ENCODE assay signal across 21 cellular contexts in the genomic region with DNA sequence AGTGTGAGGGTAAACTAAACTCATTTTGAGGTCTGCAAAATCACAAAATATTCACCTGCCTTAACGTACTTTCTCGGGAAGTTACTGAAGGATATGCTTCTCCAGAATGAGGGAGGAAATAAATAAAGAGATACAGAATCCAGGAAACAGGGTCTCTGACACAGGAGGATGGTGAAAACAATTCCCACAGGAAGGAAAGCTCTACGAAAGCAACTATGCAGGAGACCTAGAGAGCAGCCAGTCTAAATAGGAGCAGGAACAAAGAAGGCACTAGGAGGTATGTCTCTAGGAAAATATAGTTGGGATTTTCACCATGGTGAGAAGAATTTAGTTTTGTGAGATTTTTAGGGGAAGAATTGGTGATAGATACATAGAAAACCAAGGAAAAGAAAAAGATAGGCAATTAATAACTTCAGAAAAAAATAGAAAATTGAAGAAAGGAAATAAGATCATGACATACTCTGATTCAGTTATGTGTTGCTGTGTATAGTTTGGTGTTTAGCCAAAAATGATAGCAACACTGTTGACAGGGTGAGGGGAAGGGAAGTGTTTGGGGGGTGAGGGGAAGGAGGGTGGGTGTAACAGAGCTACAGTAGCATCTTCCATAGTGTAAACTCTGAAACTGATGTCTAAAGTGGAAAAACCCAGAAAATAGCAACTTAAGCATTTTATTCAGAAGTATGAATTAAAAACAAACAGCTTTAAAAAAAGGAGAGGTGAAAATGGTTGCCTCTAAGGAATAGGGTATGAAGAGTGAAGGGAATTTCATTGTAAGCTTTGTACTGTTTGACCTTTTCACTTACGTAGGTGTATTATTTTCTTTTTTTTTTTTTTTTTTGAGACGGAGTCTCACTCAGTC. TPM values are rescaled to one million over a fixed set of nuclear protein-coding genes. Genes with fewer than 3 reads are reported as not detected.
A peak's percentile ranks its signal among the peaks of the same experiment; 100 is the strongest.
DNase-seq lines count a peak whose midpoint lies in the region; ATAC-seq, FAIRE-seq and TF ChIP-seq lines count a peak whose summit lies in the region.
"Had no signal": no experiment of that assay in that cellular context is flagged by ENCODE, and none has a peak within 500 bp of the region (broad histone marks: within the 10 kb centered on the region; RNA-seq: fewer than 3 reads in every experiment).

No MANE protein-coding gene starts in this region.

- H3K27ac ChIP-seq in A549: no peak overlapping the region
- no peak overlapping the region for H3K27ac ChIP-seq in Panc1 (ENCODE audit: low read length)
- no peak overlapping the region for H3K27ac ChIP-seq in naive thymus-derived CD4-positive, alpha-beta T cell (ENCODE audit: low read depth, low read length)
- no peak overlapping the region for H3K27ac ChIP-seq in body of pancreas
- H3K27ac ChIP-seq: BLaER1 treated with 17β-estradiol and CSF1 and Interleukin-3, amounts not matched to agents 10 nM and 100 nM; HL-60; PC-9 had no signal

- in situ Hi-C loops in Panc1 (cut with HindIII; ENCODE audit: low pct_unique_long_range_greater_than_20kb, low sequenced_read_pairs): no loop called here

- peaks cover 8% of the 10 kb centered on the region; the same call in 2 of the 3 replicates for H3K9me3 ChIP-seq in A549
- no peaks in the 10 kb centered on the region for H3K9me3 ChIP-seq in Panc1 (ENCODE audit: control insufficient read depth, insufficient read depth, low read depth, low read length)
- H3K9me3 ChIP-seq in naive thymus-derived CD4-positive, alpha-beta T cell (ENCODE audit: control insufficient read depth in 2 of 3, low read length in 3 of 3): no peaks in the 10 kb centered on the region
- H3K9me3 ChIP-seq in body of pancreas: no peaks in the 10 kb centered on the region
- H3K9me3 ChIP-seq: HAP-1 had no signal

- TF ChIP-seq EP300 in A549 (IDR thresholded peaks at IDR 0.05): no peak

- TF ChIP-seq POLR2A in A549 (IDR thresholded peaks at IDR 0.05; ENCODE audit: low read length) (no peak), body of pancreas (IDR thresholded peaks at IDR 0.05) (no peak)

- no peak for FAIRE-seq in A549 (lab: Jason Lieb, UNC)
- FAIRE-seq: A204.1, GM19239, HTR-8/SVneo had no signal

- peaks cover 2% of the 10 kb centered on the region; the same call in 1 of the 2 replicates for H3K36me3 ChIP-seq in Panc1 (ENCODE audit: control insufficient read depth, insufficient read depth, low read length)
- peaks cover 0 to 9% (median 4%) of the 10 kb centered on the region in 3 experiments for H3K36me3 ChIP-seq in naive thymus-derived CD4-positive, alpha-beta T cell (ENCODE audit: control insufficient read depth in 2 of 3, insufficient read depth in 3 of 3, low read length in 3 of 3)
- H3K36me3 ChIP-seq in body of pancreas (replicated peaks in 1 of 2; ENCODE audit: insufficient read depth in 1 of 2, low read depth in 2 of 2): no peaks in the 10 kb centered on the region
- H3K36me3 ChIP-seq: HAP-1 had no signal

- peaks cover 86% of the 10 kb centered on the region for H3K4me1 Mint-ChIP-seq in osteocyte (ENCODE audit: unreplicated experiment)
- H3K4me1 Mint-ChIP-seq in naive thymus-derived CD4-positive, alpha-beta T cell: peaks cover 0 to 9% (median 0%) of the 10 kb centered on the region in 7 donors

- H3K4me1 ChIP-seq in A549 (no peaks in the 10 kb centered on the region), Panc1 (ENCODE audit: control insufficient read depth, insufficient read depth, low read length) (no peaks in the 10 kb centered on the region), body of pancreas (peaks cover 10% of the 10 kb centered on the region)
- no peaks in the 10 kb centered on the region for H3K4me1 ChIP-seq in naive thymus-derived CD4-positive, alpha-beta T cell (ENCODE audit: control insufficient read depth in 2 of 2, insufficient read depth in 2 of 2, low read length in 2 of 2)
- H3K4me1 ChIP-seq: HAP-1 had no signal

- BruUV-seq in Panc1 (replicated peaks; lab: Mats Ljungman, UMichigan): TSS peak; percentile 20

- H3K27me3 ChIP-seq in Panc1 (ENCODE audit: control insufficient read depth, insufficient read depth, low read length): no peaks in the 10 kb centered on the region
- no peaks in the 10 kb centered on the region for H3K27me3 ChIP-seq in naive thymus-derived CD4-positive, alpha-beta T cell (ENCODE audit: control insufficient read depth in 2 of 2, insufficient read depth in 2 of 2, low read length in 2 of 2)
- no peaks in the 10 kb centered on the region for H3K27me3 ChIP-seq in body of pancreas
- H3K27me3 ChIP-seq: BLaER1 treated with 17β-estradiol and CSF1 and Interleukin-3, amounts not matched to agents 10 nM and 100 nM had no signal

- no peak for TF ChIP-seq RAD21 in A549 (conservative IDR thresholded peaks at IDR 0.05 in 1 of 2, IDR thresholded peaks at IDR 0.05 in 1 of 2)

- H3K27me3 Mint-ChIP-seq in osteocyte (ENCODE audit: unreplicated experiment): no peaks in the 10 kb centered on the region
- no peaks in the 10 kb centered on the region for H3K27me3 Mint-ChIP-seq in naive thymus-derived CD4-positive, alpha-beta T cell

- peak overlapping the region; percentile 83 for H3K27ac Mint-ChIP-seq in osteocyte (ENCODE audit: unreplicated experiment)
- H3K27ac Mint-ChIP-seq in naive thymus-derived CD4-positive, alpha-beta T cell: peak overlapping the region in 1 of 9 donors; percentile 46

- 94% methylated on average over 5 of the region's 5 CpGs for WGBS in A549 (ENCODE audit: missing lambda C conversion rate)
- WGBS in body of pancreas, 2 donors: 91 to 98% methylated on average over 5 of the region's 5 CpGs

- TF ChIP-seq CTCF in A549 (IDR thresholded peaks at IDR 0.05) (no peak), Panc1 (IDR thresholded peaks at IDR 0.05) (no peak), osteocyte (IDR thresholded peaks at IDR 0.05) (no peak), body of pancreas (IDR thresholded peaks at IDR 0.05) (no peak)

- POLR2A ChIA-PET in A549 (lab: Yijun Ruan, JAX): no interaction called here
- POLR2A ChIA-PET in Panc1 (lab: Charles Lee): no interaction called here
- POLR2A ChIA-PET in naive thymus-derived CD4-positive, alpha-beta T cell (lab: Charles Lee): no interaction called here

- H3K4me3 ChIP-seq in A549: no peak overlapping the region
- H3K4me3 ChIP-seq in Panc1 (ENCODE audit: low read depth in 2 of 2, low read length in 2 of 2): no peak overlapping the region
- H3K4me3 ChIP-seq in naive thymus-derived CD4-positive, alpha-beta T cell (ENCODE audit: low read length): no peak overlapping the region
- no peak overlapping the region for H3K4me3 ChIP-seq in body of pancreas
- H3K4me3 ChIP-seq: BLaER1 treated with 17β-estradiol and CSF1 and Interleukin-3, amounts not matched to agents 10 nM and 100 nM; HAP-1; PC-9 had no signal

- intact Hi-C loops in Panc1 (cut with micrococcal nuclease; ENCODE audit: unreplicated experiment): no loop called here
- intact Hi-C loops in naive thymus-derived CD4-positive, alpha-beta T cell (cut with micrococcal nuclease): no loop called here
- intact Hi-C loops in body of pancreas (cut with DNase I): no loop called here

- ATAC-seq in A549 (no peak), Panc1 (no peak), HG03159 (IDR thresholded peaks at IDR 0.05; ENCODE audit: unreplicated experiment) (no peak), body of pancreas (no peak)
- no peak for ATAC-seq in naive thymus-derived CD4-positive, alpha-beta T cell

- CTCF ChIA-PET in A549 (lab: Yijun Ruan, JAX): interaction anchor here (1.1 to 1.4 kb wide), 2 partner anchors 8 to 59 kb away, joined by 3 to 5 read pairs; no protein-coding TSS in a partner anchor
- CTCF ChIA-PET in Panc1 (lab: Charles Lee): no interaction called here
- CTCF ChIA-PET in naive thymus-derived CD4-positive, alpha-beta T cell (lab: Charles Lee): interaction anchor here (1.1 kb wide), 1 partner anchor 14 kb away, joined by 3 read pairs; no protein-coding TSS in a partner anchor

- no peak overlapping the region for H3K4me2 ChIP-seq in A549
- H3K4me2 ChIP-seq: PC-9 had no signal

- peaks cover 6% of the 10 kb centered on the region for H3K9me3 Mint-ChIP-seq in osteocyte (ENCODE audit: unreplicated experiment)
- peaks cover 0 to 14% (median 3%) of the 10 kb centered on the region in 11 donors for H3K9me3 Mint-ChIP-seq in naive thymus-derived CD4-positive, alpha-beta T cell

- H3K36me3 Mint-ChIP-seq in osteocyte (ENCODE audit: unreplicated experiment): peaks cover 15% of the 10 kb centered on the region
- peaks cover 19 to 41% (median 30%) of the 10 kb centered on the region in 5 donors for H3K36me3 Mint-ChIP-seq in naive thymus-derived CD4-positive, alpha-beta T cell

- peak overlapping the region; percentile 10 for H3K4me3 Mint-ChIP-seq in osteocyte (ENCODE audit: unreplicated experiment)
- H3K4me3 Mint-ChIP-seq in naive thymus-derived CD4-positive, alpha-beta T cell: no peak overlapping the region

- DNase-seq in A549 (ENCODE audit: low read depth in 1 of 2, low spot score in 1 of 2) (no peak), Panc1 (ENCODE audit: low read depth, low spot score) (no peak), dermis microvascular lymphatic vessel endothelial cell (ENCODE audit: low read depth in 2 of 2) (peak; percentile 91 to 92), osteocyte (ENCODE audit: extremely low spot score, unreplicated experiment) (no peak), GM19240 (ENCODE audit: insufficient read length, low spot score) (no peak), body of pancreas (no peak)
- DNase-seq in naive thymus-derived CD4-positive, alpha-beta T cell: no peak
- DNase-seq: DMS 273 treated with DMSO at 0.1 percent for 48 hours, NCI-H1048, NCI-H1436 treated with DMSO at 0.1 percent for 48 hours, NCI-H2081, NCI-H774, PC-9 had no signal

TF ChIP-seq in A549, 52 proteins besides CTCF, POLR2A, EP300 and RAD21:
- peak; percentile 51 for TF ChIP-seq MAFK (IDR thresholded peaks at IDR 0.05; ENCODE audit: partially characterized antibody)
- TF ChIP-seq NFE2L2 (conservative IDR thresholded peaks at IDR 0.05; ENCODE audit: low read length): no peak
- TF ChIP-seq JUNB (IDR thresholded peaks at IDR 0.05): no peak

RNA-seq across cellular contexts. Expression of a gene that starts 9.8 kb away (rescaled TPM):
- polyA plus RNA-seq in A549 (2011; rRNA removed) (0.13 and 0.38 TPM in 2 replicates), A549 (2017; fragmentation: RNase III; extraction: RNeasy Plus Mini Kit Qiagen cat#74134 plus additional on column Dnase treatment) (not detected in 3 replicates)
- not detected in 2 replicates for polyA plus RNA-seq in A549 (2012; cell fraction: cytosol; rRNA removed)
- polyA plus RNA-seq in A549 (2012; cell fraction: nucleus; rRNA removed): 0.20 and 0.34 TPM in 2 replicates
- polyA minus RNA-seq in A549 (2011; rRNA and poly(A)+ RNA removed): 7.3 and 10.2 TPM in 2 replicates
- total RNA-seq in Panc1 (2021; ENCODE audit: unreplicated experiment) (not detected), dermis microvascular lymphatic vessel endothelial cell (0.39 and 0.63 TPM in 2 replicates), osteocyte (3.4 and 4.3 TPM in 2 replicates), body of pancreas (not detected)
- polyA plus RNA-seq in Panc1 (2012; ENCODE audit: insufficient read length): not detected
- total RNA-seq in naive thymus-derived CD4-positive, alpha-beta T cell: 1 to 10 TPM in 4 of 5 experiments, not detected in 1; 1.1 to 2.4 (median 1.8) TPM
- polyA plus RNA-seq in naive thymus-derived CD4-positive, alpha-beta T cell: not detected
- total RNA-seq: M059J had no signal

Comparison
In these comparisons a context has a peak if more than half of its experiments do, and no peak if none do; other contexts are left out.
1. DNase-seq: peak in dermis microvascular lymphatic vessel endothelial cell (2 of 2); none in A549 (0 of 2), Panc1 (single experiment), osteocyte (single experiment), GM19240 (single experiment), naive thymus-derived CD4-positive, alpha-beta T cell (0 of 9) and body of pancreas (0 of 4).